Comparison of ENCODE assay signal across 14 cellular contexts in genomic region chr4:26993541-26993940, GRCh38.
"Had no signal": no experiment of that assay in that cellular context is flagged by ENCODE, and none has a peak within 500 bp of the region (broad histone marks: within the 10 kb centered on the region; RNA-seq: fewer than 3 reads in every experiment).

No MANE protein-coding gene starts in this region.

- H3K27me3 ChIP-seq: ovary, sigmoid colon, upper lobe of left lung had no signal

- FAIRE-seq: colon, frontal cortex, kidney had no signal

- H3K9me3 ChIP-seq: ovary, sigmoid colon, upper lobe of left lung had no signal

- DNase-seq: activated CD4-positive, alpha-beta memory T cell treated with anti-CD3 and anti-CD28 coated beads, Interleukin-2, amount 10 ng/mL, durations not matched to agents 7 days and 5 days; activated CD4-positive, CD25-positive, alpha-beta regulatory T cell; activated CD8-positive, alpha-beta memory T cell treated with anti-CD3 and anti-CD28 coated beads, Interleukin-2, amount 10 ng/mL, durations not matched to agents 7 days and 5 days; activated naive CD8-positive, alpha-beta T cell treated with anti-CD3 and anti-CD28 coated beads, Interleukin-2, amount 10 ng/mL, durations not matched to agents 7 days and 5 days; central memory CD4-positive, alpha-beta T cell; kidney; mesendoderm; natural killer cell; sigmoid colon; stimulated activated CD4-positive, alpha-beta T cell treated with anti-CD3 and anti-CD28 coated beads, Interleukin-12 subunit alpha, Interleukin-12 subunit beta, amount 100 ng/mL, for 4 hours; upper lobe of left lung had no signal

- H3K36me3 ChIP-seq: ovary, sigmoid colon, upper lobe of left lung had no signal

- H3K4me3 ChIP-seq: ovary, sigmoid colon, upper lobe of left lung had no signal
